In the genomic region with DNA sequence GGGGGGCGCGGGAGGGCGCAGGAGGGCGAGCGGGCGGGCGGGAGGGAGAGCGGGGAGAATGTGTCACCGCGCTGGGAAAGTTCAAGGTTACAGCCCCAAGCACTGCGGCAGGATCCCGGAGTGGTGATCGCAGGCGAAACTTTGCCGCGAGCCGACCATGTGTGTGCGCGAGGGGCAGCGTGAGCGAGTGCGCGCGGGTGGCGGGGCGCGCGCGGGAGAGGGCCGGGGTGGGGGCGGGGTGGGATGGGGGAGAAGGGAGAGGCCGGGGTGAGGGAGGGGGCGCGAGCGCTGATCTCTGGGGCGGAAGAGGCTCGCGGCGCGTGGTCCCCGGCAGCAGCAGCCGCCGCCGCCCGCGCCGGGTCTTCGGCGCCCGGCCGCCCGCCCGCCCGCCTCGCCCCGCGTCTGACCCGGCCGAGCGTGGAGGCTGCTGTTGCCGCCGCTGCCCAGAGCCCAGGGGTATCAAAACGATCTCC, we compare ENCODE assay signal across 8 cellular contexts. TPM values are rescaled to one million over a fixed set of nuclear protein-coding genes. Genes with fewer than 3 reads are reported as not detected.
DNase-seq lines count a peak whose midpoint lies in the region; ATAC-seq and TF ChIP-seq lines count a peak whose summit lies in the region.

A gene (minus strand): TSS at position 191 of the 473 bp plus-strand sequence. CDS start 630 bp downstream, outside the sequence.

- H2BK5ac ChIP-seq in trophoblast cell (ENCODE audit: low read depth, low read length, poor library complexity): peak within 1 kb of the TSS; percentile 36

- peak within 1 kb of the TSS; percentile 95 for H4K12ac ChIP-seq in trophoblast cell (ENCODE audit: low read depth, low read length)

- H3K4me1 ChIP-seq in heart left ventricle: peaks cover 4 to 47% (median 27%) of the 10 kb centered on the region in 12 donors
- peaks cover 0 to 3% of the 10 kb centered on the region in 2 experiments for H3K4me1 ChIP-seq in trophoblast cell (ENCODE audit: control insufficient read depth in 1 of 2, insufficient read depth in 2 of 2, low read length in 2 of 2)

- DNase-seq in GM03348 (ENCODE audit: low spot score) (peak; percentile 41), LoVo (ENCODE audit: low spot score) (peak; percentile 37), heart left ventricle (peak; percentile 69 to 78 (median 73)), trophoblast cell (peak; percentile 22 to 63), epidermal melanocyte (ENCODE audit: insufficient read length, low spot score) (no peak), NCI-H2029 (lab: John Stamatoyannopoulos, UW) (no peak)

- TF ChIP-seq CTCF in heart left ventricle (IDR thresholded peaks at IDR 0.05): no peak

- no peak for TF ChIP-seq POLR2A in heart left ventricle (IDR thresholded peaks at IDR 0.05)

- intact Hi-C loops in heart left ventricle (cut with DNase I): loop anchor here in 7 of 10 donors (2.0 to 10.0 kb wide), 14 partner anchors 33 to 749 kb away; no protein-coding TSS in a partner anchor

- H3K4ac ChIP-seq in trophoblast cell (ENCODE audit: low read depth, low read length): peak within 1 kb of the TSS; percentile 86

- peak within 1 kb of the TSS; percentile 66 to 90 (median 82) for H3K4me3 ChIP-seq in heart left ventricle
- peak within 1 kb of the TSS; percentile 76 for H3K4me3 ChIP-seq in trophoblast cell (ENCODE audit: low read depth, low read length)

- peak within 1 kb of the TSS; percentile 13 for H2BK12ac ChIP-seq in trophoblast cell (ENCODE audit: low read length)

- H3K36me3 ChIP-seq in heart left ventricle: no peaks in the 10 kb centered on the region
- H3K36me3 ChIP-seq in trophoblast cell (ENCODE audit: control insufficient read depth in 1 of 2, insufficient read depth in 2 of 2, low read length in 2 of 2): no peaks in the 10 kb centered on the region

- H3K9me3 ChIP-seq in heart left ventricle: no peaks in the 10 kb centered on the region
- no peaks in the 10 kb centered on the region for H3K9me3 ChIP-seq in trophoblast cell (ENCODE audit: insufficient read depth, low read depth, low read length)

- H3K23ac ChIP-seq in trophoblast cell (ENCODE audit: low read length): no peak within 1 kb of the TSS

- peak within 1 kb of the TSS; percentile 97 for H2BK120ac ChIP-seq in trophoblast cell (ENCODE audit: insufficient read depth, low read length, poor library complexity)

- H3K79me2 ChIP-seq in trophoblast cell (ENCODE audit: control insufficient read depth, insufficient read depth, low read length, poor library complexity): peaks cover 6% of the 10 kb centered on the region

- peak within 1 kb of the TSS; percentile 81 for H2AFZ ChIP-seq in trophoblast cell (ENCODE audit: insufficient read depth, low read length, poor library complexity)

- peak within 1 kb of the TSS; percentile 77 for H3K18ac ChIP-seq in trophoblast cell (ENCODE audit: low read length)

- peak within 1 kb of the TSS; percentile 96 for H4K91ac ChIP-seq in trophoblast cell (ENCODE audit: low read depth, low read length)

- peak in 3 of 4 donors; percentile 21 to 40 (median 34) for ATAC-seq in heart left ventricle
- ATAC-seq in GM21526 (IDR thresholded peaks at IDR 0.05; ENCODE audit: low FRiP score, unreplicated experiment): no peak

- H3K14ac ChIP-seq in trophoblast cell (ENCODE audit: low read length): peak within 1 kb of the TSS; percentile 91

- no peak within 1 kb of the TSS for H2AK5ac ChIP-seq in trophoblast cell (ENCODE audit: low read length)

- peak within 1 kb of the TSS; percentile 71 for H3K27ac ChIP-seq in adipose tissue (ENCODE audit: low read depth, low read length)
- H3K27ac ChIP-seq in heart left ventricle: peak within 1 kb of the TSS; percentile 93 to 100 (median 99)
- H3K27ac ChIP-seq in trophoblast cell (ENCODE audit: low read depth, low read length): peak within 1 kb of the TSS; percentile 76

- peak within 1 kb of the TSS; percentile 71 for H3K9ac ChIP-seq in trophoblast cell (ENCODE audit: low read length)

- WGBS in adipose tissue, 3 donors: 1% methylated on average over 40 to 60 of the region's 63 CpGs
- WGBS in heart left ventricle, 4 donors: 0 to 1% (median 0%) methylated on average over 20 to 63 of the region's 63 CpGs
- no CpG with 5 or more reads among the region's 63 CpGs for WGBS in trophoblast cell (ENCODE audit: extremely low coverage, insufficient coverage, insufficient read length)

- peaks cover 18% of the 10 kb centered on the region for H3K79me1 ChIP-seq in trophoblast cell (ENCODE audit: low read length)

- H4K8ac ChIP-seq in trophoblast cell (ENCODE audit: low read depth, low read length): peak within 1 kb of the TSS; percentile 96

- H3K4me2 ChIP-seq in trophoblast cell (ENCODE audit: low read length): peak within 1 kb of the TSS; percentile 93

- H3K27me3 ChIP-seq in heart left ventricle: peaks cover 0 to 47% (median 0%) of the 10 kb centered on the region in 9 donors
- peaks cover 4% of the 10 kb centered on the region for H3K27me3 ChIP-seq in trophoblast cell (ENCODE audit: insufficient read depth, low read length)

RNA-seq across cellular contexts. Expression of the gene that starts here (rescaled TPM):
- 10 to 100 TPM in 2 of 3 donors, 1 to 10 TPM in 1; 6.1 to 32.3 (median 16.8) TPM for polyA plus RNA-seq in adipose tissue
- 100 to 1,000 TPM in 5 of 9 donors, 10 to 100 TPM in 4; 80.9 to 148 (median 116) TPM for total RNA-seq in heart left ventricle
- polyA plus RNA-seq in heart left ventricle: 10 to 100 TPM; 24.5 to 36.3 TPM
- polyA plus RNA-seq in trophoblast cell (2013): 0.96 and 1.2 TPM in 2 replicates

Comparison
In these comparisons a context has a peak if more than half of its experiments do, and no peak if none do; other contexts are left out.
1. DNase-seq: peak in GM03348 (single experiment), LoVo (single experiment), heart left ventricle (5 of 5) and trophoblast cell (2 of 2); none in epidermal melanocyte (single experiment) and NCI-H2029 (single experiment).
2. Peak in every context shown above with its lines, with median percentiles within 50 percentile points of each other: H3K27ac ChIP-seq.